In genomic region chr1:4064150-4064889, GRCh38 we compare ENCODE assay signal across 25 cellular contexts.
"Had no signal": no experiment of that assay in that cellular context is flagged by ENCODE, and none has a peak within 500 bp of the region (broad histone marks: within the 10 kb centered on the region; RNA-seq: fewer than 3 reads in every experiment).

No MANE protein-coding gene starts in this region.

- H3K4me1 ChIP-seq: left ventricle myocardium inferior, sigmoid colon, stomach, testis, thyroid gland, transverse colon, upper lobe of left lung, vagina had no signal

- DNase-seq: islet precursor cell; left ventricle myocardium inferior; mesendoderm; naive B cell; natural killer cell; nephron progenitor cell; ovary; right cardiac atrium; small intestine; stimulated activated CD4-positive, alpha-beta T cell treated with anti-CD3 and anti-CD28 coated beads, Interleukin-1b, Interleukin-23, amount 100 ng/mL, for 48 hours; stimulated activated CD4-positive, alpha-beta T cell treated with anti-CD3 and anti-CD28 coated beads, Interleukin-2, amount 100 ng/mL, for 48 hours; stimulated activated CD4-positive, alpha-beta T cell treated with anti-CD3 and anti-CD28 coated beads, Interleukin-4, amount 100 ng/mL, for 4 hours; stimulated activated naive B cell treated with anti-CD40 and anti-IgM and Interleukin-4, amounts not matched to agents 10 μg/mL and 1 μg/mL and 100 μg/mL, for 72 hours; stimulated activated naive CD8-positive, alpha-beta T cell treated with anti-CD3 and anti-CD28 coated beads, Interleukin-15, Interleukin-2, amounts not matched to agents 100 U/mL and 50 U/mL, for 24 hours; stomach; testis; thyroid gland; transverse colon; upper lobe of left lung had no signal

- H3K27me3 ChIP-seq: neural progenitor cell, ovary, testis, thyroid gland, transverse colon, upper lobe of left lung, vagina had no signal

- ATAC-seq: natural killer cell; right cardiac atrium; stimulated activated naive CD8-positive, alpha-beta T cell treated with anti-CD3 and anti-CD28 coated beads, Interleukin-15, Interleukin-2, amounts not matched to agents 100 U/mL and 50 U/mL, for 24 hours had no signal

- H2AFZ ChIP-seq: neural progenitor cell had no signal

- H3K4me3 Mint-ChIP-seq: mesothelial cell of epicardium; natural killer cell; nephron progenitor cell; neural progenitor cell; stimulated activated naive B cell treated with anti-CD40 and anti-IgM and Interleukin-4, amounts not matched to agents 10 μg/mL and 1 μg/mL and 100 μg/mL, for 72 hours had no signal

- H3K27ac ChIP-seq: left ventricle myocardium inferior, neural progenitor cell, ovary, sigmoid colon, stomach, testis, thyroid gland, transverse colon, upper lobe of left lung, vagina had no signal

- H3K9me3 ChIP-seq: left ventricle myocardium inferior, ovary, sigmoid colon, testis, thyroid gland, transverse colon, upper lobe of left lung, vagina had no signal

- FAIRE-seq: small intestine had no signal

- H3K4me1 Mint-ChIP-seq: mesothelial cell of epicardium; naive B cell; natural killer cell; nephron progenitor cell; neural progenitor cell; stimulated activated naive B cell treated with anti-CD40 and anti-IgM and Interleukin-4, amounts not matched to agents 10 μg/mL and 1 μg/mL and 100 μg/mL, for 72 hours had no signal

- H3K27me3 Mint-ChIP-seq: naive B cell; stimulated activated naive B cell treated with anti-CD40 and anti-IgM and Interleukin-4, amounts not matched to agents 10 μg/mL and 1 μg/mL and 100 μg/mL, for 72 hours had no signal

- H3K36me3 ChIP-seq: left ventricle myocardium inferior, neural progenitor cell, ovary, sigmoid colon, stomach, thyroid gland, transverse colon, upper lobe of left lung, vagina had no signal

- H3K9ac ChIP-seq: neural progenitor cell had no signal

- H3K36me3 Mint-ChIP-seq: mesothelial cell of epicardium; naive B cell; natural killer cell; neural progenitor cell; stimulated activated naive B cell treated with anti-CD40 and anti-IgM and Interleukin-4, amounts not matched to agents 10 μg/mL and 1 μg/mL and 100 μg/mL, for 72 hours had no signal

- H3K4me3 ChIP-seq: left ventricle myocardium inferior, lung, neural progenitor cell, ovary, sigmoid colon, stomach, testis, thyroid gland, transverse colon, upper lobe of left lung, vagina had no signal

- H3K9me3 Mint-ChIP-seq: mesothelial cell of epicardium; naive B cell; natural killer cell; nephron progenitor cell; neural progenitor cell; stimulated activated naive B cell treated with anti-CD40 and anti-IgM and Interleukin-4, amounts not matched to agents 10 μg/mL and 1 μg/mL and 100 μg/mL, for 72 hours had no signal

- H3K4me2 ChIP-seq: neural progenitor cell had no signal

- H3K27ac Mint-ChIP-seq: mesothelial cell of epicardium; natural killer cell; nephron progenitor cell; neural progenitor cell; progenitor cell of endocrine pancreas; stimulated activated naive B cell treated with anti-CD40 and anti-IgM and Interleukin-4, amounts not matched to agents 10 μg/mL and 1 μg/mL and 100 μg/mL, for 72 hours had no signal
